ENCODE assay signal across 1 cellular context in genomic region chr11:66579017-66579606, GRCh38.
TF ChIP-seq lines count a peak whose summit lies in the region.

No MANE protein-coding gene starts in this region.

TF ChIP-seq in K562, 482 proteins besides CTCF, POLR2A, EP300 and RAD21 (continues in another document):
- TF ChIP-seq ZNF717 (CRISPR knock-in tag; IDR thresholded peaks at IDR 0.05) (no peak), HDAC3 (IDR thresholded peaks at IDR 0.05; ENCODE audit: borderline replicate concordance, partially characterized antibody) (no peak), ZBTB33 (CRISPR knock-in tag; IDR thresholded peaks at IDR 0.05) (0 out of 2 replicates have a peak, but pooled peaks have one; percentile 23), MYC (IDR thresholded peaks at IDR 0.05; ENCODE audit: low read depth, low read length) (0 out of 2 replicates have a peak, but pooled peaks have one; percentile 22), MYC (CRISPR knock-in tag; IDR thresholded peaks at IDR 0.05; ENCODE audit: borderline replicate concordance, low read depth) (no peak), RCOR1 (IDR thresholded peaks at IDR 0.05; ENCODE audit: borderline replicate concordance in 1 of 2, low read depth in 2 of 2, low read length in 2 of 2) (no peak), ZNF311 (CRISPR knock-in tag; IDR thresholded peaks at IDR 0.05) (no peak), SREBF2 (CRISPR knock-in tag; IDR thresholded peaks at IDR 0.05) (no peak), HNRNPUL1 (IDR thresholded peaks at IDR 0.05; ENCODE audit: low read length) (no peak), NR2C2 (CRISPR knock-in tag; IDR thresholded peaks at IDR 0.05) (no peak), NR2C2 (tag; IDR thresholded peaks at IDR 0.05) (no peak), MECOM (CRISPR knock-in tag; IDR thresholded peaks at IDR 0.05) (no peak), TAL1 (IDR thresholded peaks at IDR 0.05) (no peak), FOXP1 (CRISPR knock-in tag; IDR thresholded peaks at IDR 0.05) (no peak), ZNF431 (CRISPR knock-in tag; IDR thresholded peaks at IDR 0.05) (no peak), PPARD (CRISPR knock-in tag; IDR thresholded peaks at IDR 0.05) (no peak), MLLT1 (IDR thresholded peaks at IDR 0.05) (no peak), ZNF408 (CRISPR knock-in tag; IDR thresholded peaks at IDR 0.05; ENCODE audit: low read depth) (no peak), MED1 (CRISPR knock-in tag; IDR thresholded peaks at IDR 0.05; ENCODE audit: borderline replicate concordance) (no peak), HMGN3 (IDR thresholded peaks at IDR 0.05; ENCODE audit: borderline replicate concordance, extremely low read depth, insufficient read length, low read depth, low read length) (no peak), UBTF (IDR thresholded peaks at IDR 0.05; ENCODE audit: borderline replicate concordance in 1 of 2, low read depth in 2 of 2, low read length in 2 of 2) (no peak), CREB1 (IDR thresholded peaks at IDR 0.05) (no peak), CREB1 (CRISPR knock-in tag; IDR thresholded peaks at IDR 0.05) (no peak), CC2D1A (IDR thresholded peaks at IDR 0.05) (peak; percentile 36; the same call in 1 of the 2 replicates), STAG1 (CRISPR knock-in tag; IDR thresholded peaks at IDR 0.05; ENCODE audit: borderline replicate concordance) (peak; percentile 26; the same call in 1 of the 2 replicates), GATA2 (CRISPR knock-in tag; IDR thresholded peaks at IDR 0.05) (no peak), RBM39 (optimal IDR thresholded peaks at IDR 0.05; ENCODE audit: low read depth, low read length) (no peak), ZBTB7A (IDR thresholded peaks at IDR 0.05; ENCODE audit: borderline replicate concordance, control insufficient read depth, low read depth, low read length) (peak; percentile 85), SRSF1 (IDR thresholded peaks at IDR 0.05; ENCODE audit: low read depth, low read length) (no peak), THRB (CRISPR knock-in tag; conservative IDR thresholded peaks at IDR 0.05) (no peak), CUX1 (CRISPR knock-in tag; IDR thresholded peaks at IDR 0.05) (no peak), NRF1 (conservative IDR thresholded peaks at IDR 0.05 in 1 of 2, IDR thresholded peaks at IDR 0.05 in 1 of 2) (peak; percentile 53 to 74), NCOA4 (IDR thresholded peaks at IDR 0.05; ENCODE audit: partially characterized antibody) (no peak), GATAD2A (IDR thresholded peaks at IDR 0.05) (0 out of 2 replicates have a peak, but pooled peaks have one; percentile 19), POLR3A (IDR thresholded peaks at IDR 0.05; ENCODE audit: borderline replicate concordance, extremely low read depth, insufficient read depth, insufficient read length) (no peak), RBFOX2 (IDR thresholded peaks at IDR 0.05; ENCODE audit: low read depth, low read length) (no peak), HOXB6 (CRISPR knock-in tag; IDR thresholded peaks at IDR 0.05; ENCODE audit: borderline replicate concordance) (no peak), LEF1 (IDR thresholded peaks at IDR 0.05) (no peak), ZNF347 (CRISPR knock-in tag; IDR thresholded peaks at IDR 0.05; ENCODE audit: low read depth) (no peak), PCBP2 (IDR thresholded peaks at IDR 0.05; ENCODE audit: low read depth, low read length, poor library complexity, severe bottlenecking) (no peak), FOXJ2 (tag; IDR thresholded peaks at IDR 0.05) (no peak)
- TF ChIP-seq, protein P1, sequence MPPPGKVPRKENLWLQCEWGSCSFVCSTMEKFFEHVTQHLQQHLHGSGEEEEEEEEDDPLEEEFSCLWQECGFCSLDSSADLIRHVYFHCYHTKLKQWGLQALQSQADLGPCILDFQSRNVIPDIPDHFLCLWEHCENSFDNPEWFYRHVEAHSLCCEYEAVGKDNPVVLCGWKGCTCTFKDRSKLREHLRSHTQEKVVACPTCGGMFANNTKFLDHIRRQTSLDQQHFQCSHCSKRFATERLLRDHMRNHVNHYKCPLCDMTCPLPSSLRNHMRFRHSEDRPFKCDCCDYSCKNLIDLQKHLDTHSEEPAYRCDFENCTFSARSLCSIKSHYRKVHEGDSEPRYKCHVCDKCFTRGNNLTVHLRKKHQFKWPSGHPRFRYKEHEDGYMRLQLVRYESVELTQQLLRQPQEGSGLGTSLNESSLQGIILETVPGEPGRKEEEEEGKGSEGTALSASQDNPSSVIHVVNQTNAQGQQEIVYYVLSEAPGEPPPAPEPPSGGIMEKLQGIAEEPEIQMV (tag; conservative IDR thresholded peaks at IDR 0.05; ENCODE audit: low read depth): no peak
- TF ChIP-seq, protein P2, sequence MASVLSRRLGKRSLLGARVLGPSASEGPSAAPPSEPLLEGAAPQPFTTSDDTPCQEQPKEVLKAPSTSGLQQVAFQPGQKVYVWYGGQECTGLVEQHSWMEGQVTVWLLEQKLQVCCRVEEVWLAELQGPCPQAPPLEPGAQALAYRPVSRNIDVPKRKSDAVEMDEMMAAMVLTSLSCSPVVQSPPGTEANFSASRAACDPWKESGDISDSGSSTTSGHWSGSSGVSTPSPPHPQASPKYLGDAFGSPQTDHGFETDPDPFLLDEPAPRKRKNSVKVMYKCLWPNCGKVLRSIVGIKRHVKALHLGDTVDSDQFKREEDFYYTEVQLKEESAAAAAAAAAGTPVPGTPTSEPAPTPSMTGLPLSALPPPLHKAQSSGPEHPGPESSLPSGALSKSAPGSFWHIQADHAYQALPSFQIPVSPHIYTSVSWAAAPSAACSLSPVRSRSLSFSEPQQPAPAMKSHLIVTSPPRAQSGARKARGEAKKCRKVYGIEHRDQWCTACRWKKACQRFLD (CRISPR knock-in tag; IDR thresholded peaks at IDR 0.05): no peak
- TF ChIP-seq, protein P3, sequence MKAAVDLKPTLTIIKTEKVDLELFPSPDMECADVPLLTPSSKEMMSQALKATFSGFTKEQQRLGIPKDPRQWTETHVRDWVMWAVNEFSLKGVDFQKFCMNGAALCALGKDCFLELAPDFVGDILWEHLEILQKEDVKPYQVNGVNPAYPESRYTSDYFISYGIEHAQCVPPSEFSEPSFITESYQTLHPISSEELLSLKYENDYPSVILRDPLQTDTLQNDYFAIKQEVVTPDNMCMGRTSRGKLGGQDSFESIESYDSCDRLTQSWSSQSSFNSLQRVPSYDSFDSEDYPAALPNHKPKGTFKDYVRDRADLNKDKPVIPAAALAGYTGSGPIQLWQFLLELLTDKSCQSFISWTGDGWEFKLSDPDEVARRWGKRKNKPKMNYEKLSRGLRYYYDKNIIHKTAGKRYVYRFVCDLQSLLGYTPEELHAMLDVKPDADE (conservative IDR thresholded peaks at IDR 0.05; ENCODE audit: control insufficient read depth, low read depth, low read length): no peak
- TF ChIP-seq, protein P4, sequence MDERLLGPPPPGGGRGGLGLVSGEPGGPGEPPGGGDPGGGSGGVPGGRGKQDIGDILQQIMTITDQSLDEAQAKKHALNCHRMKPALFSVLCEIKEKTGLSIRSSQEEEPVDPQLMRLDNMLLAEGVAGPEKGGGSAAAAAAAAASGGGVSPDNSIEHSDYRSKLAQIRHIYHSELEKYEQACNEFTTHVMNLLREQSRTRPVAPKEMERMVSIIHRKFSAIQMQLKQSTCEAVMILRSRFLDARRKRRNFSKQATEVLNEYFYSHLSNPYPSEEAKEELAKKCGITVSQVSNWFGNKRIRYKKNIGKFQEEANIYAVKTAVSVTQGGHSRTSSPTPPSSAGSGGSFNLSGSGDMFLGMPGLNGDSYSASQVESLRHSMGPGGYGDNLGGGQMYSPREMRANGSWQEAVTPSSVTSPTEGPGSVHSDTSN (CRISPR knock-in tag; IDR thresholded peaks at IDR 0.05; ENCODE audit: low read depth): no peak
- TF ChIP-seq, protein P4 (tag; conservative IDR thresholded peaks at IDR 0.05; ENCODE audit: low read depth): no peak
